15 cellular contexts compared by ENCODE assay signal in the genomic region with DNA sequence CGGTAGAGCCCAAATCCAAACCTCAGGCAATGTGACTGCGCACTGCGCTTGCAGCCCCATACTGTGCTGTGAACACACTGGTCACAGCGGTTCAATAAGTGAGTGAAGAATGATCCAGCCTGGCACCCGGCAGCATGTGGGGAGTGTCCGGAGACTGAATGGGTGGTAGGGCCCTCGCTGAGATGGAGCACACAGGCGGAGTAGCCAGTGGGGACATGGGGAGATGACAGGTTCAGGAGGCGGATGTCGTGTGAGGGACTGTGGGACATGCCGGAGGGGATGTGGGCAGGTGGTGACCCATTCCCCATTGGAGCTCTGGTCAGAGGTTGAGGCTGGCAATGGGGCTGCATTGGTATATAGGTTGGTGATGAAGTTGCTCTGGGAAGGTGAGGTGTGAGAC. TPM values are rescaled to one million over a fixed set of nuclear protein-coding genes. Genes with fewer than 3 reads are reported as not detected.
"Had no signal": no experiment of that assay in that cellular context is flagged by ENCODE, and none has a peak within 500 bp of the region (broad histone marks: within the 10 kb centered on the region; RNA-seq: fewer than 3 reads in every experiment).

No MANE protein-coding gene starts in this region.

- H3K9me3 Mint-ChIP-seq: activated CD8-positive, alpha-beta T cell treated with anti-CD3 and anti-CD28 coated beads for 36 hours; activated T-cell treated with anti-CD3 and anti-CD28 coated beads, Interleukin-2, amount 50 U/mL, for 72 hours; immature natural killer cell; naive thymus-derived CD4-positive, alpha-beta T cell; stimulated activated effector memory CD8-positive, alpha-beta T cell treated with anti-CD3 and anti-CD28 coated beads, Interleukin-12 subunit alpha, Interleukin-12 subunit beta, amount 100 ng/mL, for 72 hours; T-helper 1 cell treated with Interleukin-12 subunit alpha and Interleukin-12 subunit beta and Interleukin-4 antibody, amounts not matched to agents 30 μg/mL and 1 μg/mL, for 36 hours had no signal

- H3K27ac Mint-ChIP-seq: activated CD8-positive, alpha-beta T cell treated with anti-CD3 and anti-CD28 coated beads for 36 hours; activated T-cell treated with anti-CD3 and anti-CD28 coated beads, Interleukin-2, amount 50 U/mL, for 72 hours; naive thymus-derived CD4-positive, alpha-beta T cell; stimulated activated effector memory CD8-positive, alpha-beta T cell treated with anti-CD3 and anti-CD28 coated beads, Interleukin-12 subunit alpha, Interleukin-12 subunit beta, amount 100 ng/mL, for 72 hours; T-helper 1 cell treated with Interleukin-12 subunit alpha and Interleukin-12 subunit beta and Interleukin-4 antibody, amounts not matched to agents 30 μg/mL and 1 μg/mL, for 36 hours had no signal

- H3K36me3 Mint-ChIP-seq: immature natural killer cell; naive thymus-derived CD4-positive, alpha-beta T cell; stimulated activated effector memory CD8-positive, alpha-beta T cell treated with anti-CD3 and anti-CD28 coated beads, Interleukin-12 subunit alpha, Interleukin-12 subunit beta, amount 100 ng/mL, for 72 hours had no signal

- H3K9me3 ChIP-seq: ascending aorta, esophagus squamous epithelium, neutrophil, thyroid gland, uterus had no signal

- DNase-seq: esophagus squamous epithelium had no signal

- H3K27ac ChIP-seq: ascending aorta, esophagus squamous epithelium, neutrophil, thyroid gland, uterus had no signal

- H3K27me3 ChIP-seq: ascending aorta, esophagus squamous epithelium, thyroid gland, uterus had no signal

- H3K36me3 ChIP-seq: ascending aorta, esophagus squamous epithelium, neutrophil, thyroid gland, uterus had no signal

- H3K4me3 Mint-ChIP-seq: activated CD8-positive, alpha-beta T cell treated with anti-CD3 and anti-CD28 coated beads for 36 hours; activated T-cell treated with anti-CD3 and anti-CD28 coated beads, Interleukin-2, amount 50 U/mL, for 72 hours; immature natural killer cell; naive thymus-derived CD4-positive, alpha-beta T cell; stimulated activated effector memory CD8-positive, alpha-beta T cell treated with anti-CD3 and anti-CD28 coated beads, Interleukin-12 subunit alpha, Interleukin-12 subunit beta, amount 100 ng/mL, for 72 hours; T-helper 1 cell treated with Interleukin-12 subunit alpha and Interleukin-12 subunit beta and Interleukin-4 antibody, amounts not matched to agents 30 μg/mL and 1 μg/mL, for 36 hours had no signal

- H3K4me3 ChIP-seq: ascending aorta, esophagus squamous epithelium, thyroid gland, uterus had no signal

RNA-seq across cellular contexts. Expression of gene SRARP, which starts 5.6 kb away (rescaled TPM):
- total RNA-seq: activated CD8-positive, alpha-beta T cell treated with anti-CD3 and anti-CD28 coated beads for 36 hours; activated T-cell treated with anti-CD3 and anti-CD28 coated beads, Interleukin-2, amount 50 U/mL, for 72 hours; ascending aorta; bronchial epithelial cell; esophagus squamous epithelium; mononuclear cell; naive thymus-derived CD4-positive, alpha-beta T cell; posterior vena cava; uterus had no signal
- polyA plus RNA-seq: immature natural killer cell; naive thymus-derived CD4-positive, alpha-beta T cell had no signal

RNA-seq across cellular contexts. Expression of gene HSPB7, which starts 8.2 kb away (rescaled TPM):
- total RNA-seq: activated CD8-positive, alpha-beta T cell treated with anti-CD3 and anti-CD28 coated beads for 36 hours; activated T-cell treated with anti-CD3 and anti-CD28 coated beads, Interleukin-2, amount 50 U/mL, for 72 hours; bronchial epithelial cell; lung microvascular endothelial cell; mononuclear cell; naive thymus-derived CD4-positive, alpha-beta T cell had no signal
- polyA plus RNA-seq: immature natural killer cell; naive thymus-derived CD4-positive, alpha-beta T cell had no signal

RNA-seq across cellular contexts. Expression of gene CLCNKA, which starts 12.2 kb away (rescaled TPM):
- total RNA-seq: activated CD8-positive, alpha-beta T cell treated with anti-CD3 and anti-CD28 coated beads for 36 hours; activated T-cell treated with anti-CD3 and anti-CD28 coated beads, Interleukin-2, amount 50 U/mL, for 72 hours; ascending aorta; bronchial epithelial cell; esophagus squamous epithelium; lung microvascular endothelial cell; mononuclear cell; naive thymus-derived CD4-positive, alpha-beta T cell had no signal
- polyA plus RNA-seq: immature natural killer cell; naive thymus-derived CD4-positive, alpha-beta T cell had no signal

RNA-seq across cellular contexts. Expression of gene CLCNKB, which starts 33.9 kb away (rescaled TPM):
- total RNA-seq: activated CD8-positive, alpha-beta T cell treated with anti-CD3 and anti-CD28 coated beads for 36 hours; activated T-cell treated with anti-CD3 and anti-CD28 coated beads, Interleukin-2, amount 50 U/mL, for 72 hours; ascending aorta; esophagus squamous epithelium; lung microvascular endothelial cell; mononuclear cell; naive thymus-derived CD4-positive, alpha-beta T cell had no signal
- polyA plus RNA-seq: immature natural killer cell; naive thymus-derived CD4-positive, alpha-beta T cell had no signal
